In genomic region chr3:131658115-131658514, GRCh38 we compare ENCODE assay signal across 23 cellular contexts.
DNase-seq lines count a peak whose midpoint lies in the region; ATAC-seq and TF ChIP-seq lines count a peak whose summit lies in the region.
"Had no signal": no experiment of that assay in that cellular context is flagged by ENCODE, and none has a peak within 500 bp of the region (broad histone marks: within the 10 kb centered on the region; RNA-seq: fewer than 3 reads in every experiment).

No MANE protein-coding gene starts in this region.

- no peak overlapping the region for H3K9ac ChIP-seq in PC-3 (ENCODE audit: low read length)

- TF ChIP-seq CTCF in C4-2B (conservative IDR thresholded peaks at IDR 0.05): peak; percentile 21
- 0 out of 2 replicates have a peak, but pooled peaks have one; percentile 31 for TF ChIP-seq CTCF in GM12875 (IDR thresholded peaks at IDR 0.05; ENCODE audit: borderline replicate concordance, insufficient read depth, low read depth, low read length)
- 0 out of 2 replicates have a peak, but pooled peaks have one; percentile 26 for TF ChIP-seq CTCF in PC-3 (conservative IDR thresholded peaks at IDR 0.05; ENCODE audit: low read depth, low read length)

- no peak overlapping the region for H3K4me3 ChIP-seq in GM12875 (ENCODE audit: low read depth, low read length)
- no peak overlapping the region for H3K4me3 ChIP-seq in PC-3 (ENCODE audit: low read length)
- H3K4me3 ChIP-seq in naive thymus-derived CD4-positive, alpha-beta T cell (ENCODE audit: low read length): no peak overlapping the region
- H3K4me3 ChIP-seq: psoas muscle, SJSA1, skin epidermis, vagina had no signal

- H2AFZ ChIP-seq in PC-3 (ENCODE audit: low read length): no peak overlapping the region

- H3F3A ChIP-seq in PC-3 (ENCODE audit: low read length, unreplicated experiment): no peaks in the 10 kb centered on the region

- peak; percentile 61 for ATAC-seq in PC-3
- ATAC-seq in naive thymus-derived CD4-positive, alpha-beta T cell: no peak
- ATAC-seq: activated T-helper 17 cell treated with anti-CD3 and anti-CD28 coated beads, Interleukin-2, amount 50 U/mL, for 72 hours; psoas muscle; stimulated activated effector memory CD8-positive, alpha-beta T cell treated with anti-CD3 and anti-CD28 coated beads, Interleukin-12 subunit alpha, Interleukin-12 subunit beta, amount 100 ng/mL, for 72 hours had no signal

- H3K9me3 ChIP-seq in PC-3 (ENCODE audit: low read length): no peaks in the 10 kb centered on the region
- H3K9me3 ChIP-seq in naive thymus-derived CD4-positive, alpha-beta T cell (ENCODE audit: control insufficient read depth in 2 of 3, low read length in 3 of 3): no peaks in the 10 kb centered on the region
- H3K9me3 ChIP-seq: psoas muscle, SJSA1, vagina had no signal

- no peaks in the 10 kb centered on the region for H3K4me1 Mint-ChIP-seq in naive thymus-derived CD4-positive, alpha-beta T cell
- no peaks in the 10 kb centered on the region for H3K4me1 Mint-ChIP-seq in activated naive CD8-positive, alpha-beta T cell treated with anti-CD3 and anti-CD28 coated beads for 36 hours
- H3K4me1 Mint-ChIP-seq: activated CD4-positive, alpha-beta T cell treated with anti-CD3 and anti-CD28 coated beads, Interleukin-2, amount 10 ng/mL, durations not matched to agents 7 days and 5 days; activated T-helper 17 cell treated with anti-CD3 and anti-CD28 coated beads, Interleukin-2, amount 50 U/mL, for 72 hours; stimulated activated effector memory CD8-positive, alpha-beta T cell treated with anti-CD3 and anti-CD28 coated beads, Interleukin-12 subunit alpha, Interleukin-12 subunit beta, amount 100 ng/mL, for 72 hours had no signal

- H3K9me3 Mint-ChIP-seq in naive thymus-derived CD4-positive, alpha-beta T cell: peaks cover 0 to 22% (median 7%) of the 10 kb centered on the region in 11 donors
- peaks cover 4% of the 10 kb centered on the region for H3K9me3 Mint-ChIP-seq in activated naive CD8-positive, alpha-beta T cell treated with anti-CD3 and anti-CD28 coated beads for 36 hours
- H3K9me3 Mint-ChIP-seq: activated T-helper 17 cell treated with anti-CD3 and anti-CD28 coated beads, Interleukin-2, amount 50 U/mL, for 72 hours; stimulated activated effector memory CD8-positive, alpha-beta T cell treated with anti-CD3 and anti-CD28 coated beads, Interleukin-12 subunit alpha, Interleukin-12 subunit beta, amount 100 ng/mL, for 72 hours had no signal

- peaks cover 13% of the 10 kb centered on the region for H3K4me1 ChIP-seq in PC-3 (ENCODE audit: insufficient read depth, low read length)
- H3K4me1 ChIP-seq in naive thymus-derived CD4-positive, alpha-beta T cell (ENCODE audit: control insufficient read depth in 2 of 2, insufficient read depth in 2 of 2, low read length in 2 of 2): no peaks in the 10 kb centered on the region
- H3K4me1 ChIP-seq: psoas muscle, SJSA1, vagina had no signal

- H3K79me2 ChIP-seq in PC-3 (ENCODE audit: low read length): no peaks in the 10 kb centered on the region

- POLR2A ChIA-PET in PC-3 (lab: Charles Lee; ENCODE audit: unreplicated experiment): no interaction called here
- POLR2A ChIA-PET in naive thymus-derived CD4-positive, alpha-beta T cell (lab: Charles Lee): no interaction called here

- no peak overlapping the region for H3K27ac Mint-ChIP-seq in naive thymus-derived CD4-positive, alpha-beta T cell
- H3K27ac Mint-ChIP-seq in activated naive CD8-positive, alpha-beta T cell treated with anti-CD3 and anti-CD28 coated beads for 36 hours: no peak overlapping the region
- H3K27ac Mint-ChIP-seq: activated CD4-positive, alpha-beta T cell treated with anti-CD3 and anti-CD28 coated beads, Interleukin-2, amount 10 ng/mL, durations not matched to agents 7 days and 5 days; activated naive CD8-positive, alpha-beta T cell; activated T-helper 17 cell treated with anti-CD3 and anti-CD28 coated beads, Interleukin-2, amount 50 U/mL, for 72 hours; stimulated activated effector memory CD8-positive, alpha-beta T cell treated with anti-CD3 and anti-CD28 coated beads, Interleukin-12 subunit alpha, Interleukin-12 subunit beta, amount 100 ng/mL, for 72 hours had no signal

- H3K9me2 ChIP-seq in PC-3 (replicated peaks; ENCODE audit: low read length): no peaks in the 10 kb centered on the region

- H3K36me3 ChIP-seq in PC-3 (ENCODE audit: low read depth, low read length): no peaks in the 10 kb centered on the region
- no peaks in the 10 kb centered on the region for H3K36me3 ChIP-seq in naive thymus-derived CD4-positive, alpha-beta T cell (ENCODE audit: control insufficient read depth in 2 of 3, insufficient read depth in 3 of 3, low read length in 3 of 3)
- H3K36me3 ChIP-seq: SJSA1, vagina had no signal

- CTCF ChIA-PET in PC-3 (lab: Charles Lee): no interaction called here
- CTCF ChIA-PET in naive thymus-derived CD4-positive, alpha-beta T cell (lab: Charles Lee): no interaction called here

- H3K27ac ChIP-seq in C4-2B (no peak overlapping the region), PC-3 (ENCODE audit: low read length) (no peak overlapping the region)
- H3K27ac ChIP-seq in naive thymus-derived CD4-positive, alpha-beta T cell (ENCODE audit: low read depth, low read length): no peak overlapping the region
- H3K27ac ChIP-seq: psoas muscle, SJSA1, skin epidermis, vagina, VCaP had no signal

- H3K27me3 ChIP-seq in PC-3 (ENCODE audit: low read length): no peaks in the 10 kb centered on the region
- H3K27me3 ChIP-seq in naive thymus-derived CD4-positive, alpha-beta T cell (ENCODE audit: control insufficient read depth in 2 of 2, insufficient read depth in 2 of 2, low read length in 2 of 2): peaks cover 0 to 3% of the 10 kb centered on the region in 2 donors
- H3K27me3 ChIP-seq: SJSA1, vagina had no signal

- BruUV-seq in PC-3 (replicated peaks; lab: Mats Ljungman, UMichigan): no TSS peak

- DNase-seq in PC-3 (no peak), dermis blood vessel endothelial cell (peak; percentile 4), SIG-M5 (lab: John Stamatoyannopoulos, UW) (no peak), cortex of kidney (lab: John Stamatoyannopoulos, UW) (no peak)
- DNase-seq in naive thymus-derived CD4-positive, alpha-beta T cell: no peak
- DNase-seq in activated naive CD8-positive, alpha-beta T cell treated with anti-CD3 and anti-CD28 coated beads for 36 hours: no peak
- DNase-seq: activated CD4-positive, alpha-beta T cell treated with anti-CD3 and anti-CD28 coated beads, Interleukin-2, amount 10 ng/mL, durations not matched to agents 7 days and 5 days; C1 segment of cervical spinal cord; GOT3; KBM-7; NCI-H187 treated with DMSO at 0.1 percent for 48 hours; NCI-H748 treated with DMSO at 0.1 percent for 48 hours; psoas muscle; stimulated activated CD4-positive, alpha-beta T cell treated with anti-CD3 and anti-CD28 coated beads, Interleukin-1b, Interleukin-23, amount 100 ng/mL, for 48 hours had no signal

- peaks cover 0 to 4% (median 0%) of the 10 kb centered on the region in 5 donors for H3K36me3 Mint-ChIP-seq in naive thymus-derived CD4-positive, alpha-beta T cell
- no peaks in the 10 kb centered on the region for H3K36me3 Mint-ChIP-seq in activated naive CD8-positive, alpha-beta T cell treated with anti-CD3 and anti-CD28 coated beads for 36 hours
- H3K36me3 Mint-ChIP-seq: activated naive CD8-positive, alpha-beta T cell; stimulated activated effector memory CD8-positive, alpha-beta T cell treated with anti-CD3 and anti-CD28 coated beads, Interleukin-12 subunit alpha, Interleukin-12 subunit beta, amount 100 ng/mL, for 72 hours had no signal

- H3K4me2 ChIP-seq in PC-3 (ENCODE audit: low read length): no peak overlapping the region

- peaks cover 7 to 23% (median 19%) of the 10 kb centered on the region in 5 donors for H3K27me3 Mint-ChIP-seq in naive thymus-derived CD4-positive, alpha-beta T cell
- peaks cover 4% of the 10 kb centered on the region for H3K27me3 Mint-ChIP-seq in activated naive CD8-positive, alpha-beta T cell treated with anti-CD3 and anti-CD28 coated beads for 36 hours

- no peak overlapping the region for H3K4me3 Mint-ChIP-seq in naive thymus-derived CD4-positive, alpha-beta T cell
- H3K4me3 Mint-ChIP-seq in activated naive CD8-positive, alpha-beta T cell treated with anti-CD3 and anti-CD28 coated beads for 36 hours: no peak overlapping the region
- H3K4me3 Mint-ChIP-seq: activated CD4-positive, alpha-beta T cell treated with anti-CD3 and anti-CD28 coated beads, Interleukin-2, amount 10 ng/mL, durations not matched to agents 7 days and 5 days; activated naive CD8-positive, alpha-beta T cell; activated T-helper 17 cell treated with anti-CD3 and anti-CD28 coated beads, Interleukin-2, amount 50 U/mL, for 72 hours; stimulated activated effector memory CD8-positive, alpha-beta T cell treated with anti-CD3 and anti-CD28 coated beads, Interleukin-12 subunit alpha, Interleukin-12 subunit beta, amount 100 ng/mL, for 72 hours had no signal

- no peaks in the 10 kb centered on the region for H4K20me1 ChIP-seq in PC-3 (ENCODE audit: low read length)

- intact Hi-C loops in PC-3 (cut with micrococcal nuclease): no loop called here
- intact Hi-C loops in naive thymus-derived CD4-positive, alpha-beta T cell (cut with micrococcal nuclease): loop anchor here in 1 of 2 donors (10.0 kb wide), 1 partner anchor 623 kb away; no protein-coding TSS in a partner anchor
